9 cellular contexts compared by ENCODE assay signal in the genomic region with DNA sequence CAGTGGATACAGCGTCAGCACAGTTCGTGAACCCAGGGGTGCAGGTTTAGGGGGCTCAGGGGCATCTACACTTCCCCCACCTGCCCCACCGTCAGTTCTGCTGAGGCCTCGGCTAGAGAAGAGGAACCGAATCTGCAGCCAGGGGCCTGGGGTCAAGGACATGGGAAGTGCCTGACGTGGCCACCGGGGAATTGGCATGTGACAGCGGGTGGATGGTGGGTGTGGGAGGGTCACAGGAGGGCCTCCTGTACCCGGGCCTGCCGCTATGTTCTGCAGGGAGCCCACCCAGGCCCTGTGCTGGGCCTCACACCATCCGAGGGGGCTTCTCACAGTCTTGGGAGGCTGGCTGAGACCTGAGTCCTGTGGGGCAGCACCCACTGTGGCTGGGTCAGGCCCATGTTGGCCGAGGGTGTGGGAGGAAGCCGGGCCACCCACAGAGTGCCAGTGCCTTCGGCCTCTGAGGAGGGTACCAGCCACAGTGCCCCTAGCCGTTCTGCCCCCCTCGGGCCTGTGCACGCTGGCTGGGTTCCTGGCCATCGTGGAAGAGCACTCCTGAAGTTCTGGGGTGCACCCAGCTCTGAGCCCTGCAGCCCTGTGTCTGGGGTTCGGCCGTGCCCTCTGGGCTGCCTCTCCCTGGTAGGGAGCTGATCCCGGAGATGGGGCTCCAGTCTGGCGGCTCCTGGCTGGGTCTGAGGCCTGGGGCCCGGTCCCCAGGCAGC. TPM values are rescaled to one million over a fixed set of nuclear protein-coding genes. Genes with fewer than 3 reads are reported as not detected.
DNase-seq lines count a peak whose midpoint lies in the region; ATAC-seq and TF ChIP-seq lines count a peak whose summit lies in the region.
"Had no signal": no experiment of that assay in that cellular context is flagged by ENCODE, and none has a peak within 500 bp of the region (broad histone marks: within the 10 kb centered on the region; RNA-seq: fewer than 3 reads in every experiment).

No MANE protein-coding gene starts in this region.

- H3K9me2 ChIP-seq in hepatocyte (replicated peaks; ENCODE audit: insufficient read depth): no peaks in the 10 kb centered on the region

- no peaks in the 10 kb centered on the region for H3K9me3 Mint-ChIP-seq in stimulated activated naive B cell treated with anti-CD40 and anti-IgM and Interleukin-4, amounts not matched to agents 10 μg/mL and 1 μg/mL and 100 μg/mL, for 72 hours

- peaks cover 85% of the 10 kb centered on the region for H4K20me1 ChIP-seq in hepatocyte (ENCODE audit: insufficient read depth, poor library complexity, severe bottlenecking)

- peaks cover 94% of the 10 kb centered on the region for H3K4me1 ChIP-seq in SJSA1 (replicated peaks)
- peaks cover 82% of the 10 kb centered on the region for H3K4me1 ChIP-seq in hepatocyte (ENCODE audit: insufficient read depth)

- H3K27me3 ChIP-seq in SJSA1 (replicated peaks) (no peaks in the 10 kb centered on the region), hepatocyte (no peaks in the 10 kb centered on the region)
- H3K27me3 ChIP-seq: ovary had no signal

- peak overlapping the region; percentile 78 to 79 for H3K4me3 Mint-ChIP-seq in stimulated activated naive B cell treated with anti-CD40 and anti-IgM and Interleukin-4, amounts not matched to agents 10 μg/mL and 1 μg/mL and 100 μg/mL, for 72 hours

- 84% methylated on average over 23 of the region's 23 CpGs for WGBS in hepatocyte (ENCODE audit: low lambda C conversion rate, missing lambda C conversion rate)

- H3K4me1 Mint-ChIP-seq in stimulated activated naive B cell treated with anti-CD40 and anti-IgM and Interleukin-4, amounts not matched to agents 10 μg/mL and 1 μg/mL and 100 μg/mL, for 72 hours: peaks cover 49 to 90% of the 10 kb centered on the region in 2 donors

- H3K27ac Mint-ChIP-seq in stimulated activated naive B cell treated with anti-CD40 and anti-IgM and Interleukin-4, amounts not matched to agents 10 μg/mL and 1 μg/mL and 100 μg/mL, for 72 hours: peak overlapping the region; percentile 94

- no peak for TF ChIP-seq CTCF in hepatocyte (IDR thresholded peaks at IDR 0.05; ENCODE audit: poor library complexity)

- H3K27ac ChIP-seq in SJSA1: peak overlapping the region; percentile 78
- H3K27ac ChIP-seq in hepatocyte: peak overlapping the region; percentile 85
- H3K27ac ChIP-seq: ovary had no signal

- H3K9me3 ChIP-seq in SJSA1 (replicated peaks) (no peaks in the 10 kb centered on the region), hepatocyte (ENCODE audit: low read depth) (no peaks in the 10 kb centered on the region)
- H3K9me3 ChIP-seq: ovary had no signal

- peaks cover 17 to 34% of the 10 kb centered on the region in 2 donors for H3K36me3 Mint-ChIP-seq in stimulated activated naive B cell treated with anti-CD40 and anti-IgM and Interleukin-4, amounts not matched to agents 10 μg/mL and 1 μg/mL and 100 μg/mL, for 72 hours

- ATAC-seq in GM21447 (IDR thresholded peaks at IDR 0.05; ENCODE audit: unreplicated experiment) (peak; percentile 30), HG02884 (IDR thresholded peaks at IDR 0.05; ENCODE audit: unreplicated experiment) (no peak), HG03469 (IDR thresholded peaks at IDR 0.05; ENCODE audit: unreplicated experiment) (no peak)
- peak; percentile 48 to 54 for ATAC-seq in stimulated activated naive B cell treated with anti-CD40 and anti-IgM and Interleukin-4, amounts not matched to agents 10 μg/mL and 1 μg/mL and 100 μg/mL, for 72 hours (replicated peaks)
- ATAC-seq in activated CD4-positive, CD25-positive, alpha-beta regulatory T cell treated with anti-CD3 and anti-CD28 coated beads, Interleukin-2, amount 50 U/mL, for 24 hours: no peak

- H3K79me2 ChIP-seq in hepatocyte: peaks cover 97% of the 10 kb centered on the region

- H2AFZ ChIP-seq in hepatocyte: no peak overlapping the region

- H3K4me3 ChIP-seq in SJSA1: no peak overlapping the region
- H3K4me3 ChIP-seq in hepatocyte: no peak overlapping the region
- H3K4me3 ChIP-seq: ovary had no signal

- H3K36me3 ChIP-seq in SJSA1 (peaks cover 61% of the 10 kb centered on the region), hepatocyte (replicated peaks; ENCODE audit: insufficient read depth, low read depth) (no peaks in the 10 kb centered on the region)
- H3K36me3 ChIP-seq: ovary had no signal

- peak overlapping the region; percentile 96 for H3K4me2 ChIP-seq in hepatocyte

- H3K27me3 Mint-ChIP-seq in stimulated activated naive B cell treated with anti-CD40 and anti-IgM and Interleukin-4, amounts not matched to agents 10 μg/mL and 1 μg/mL and 100 μg/mL, for 72 hours: no peaks in the 10 kb centered on the region

- peak in 1 of 2 experiments; percentile 51 for DNase-seq in SJSA1 (ENCODE audit: low read depth in 1 of 2, low spot score in 2 of 2)
- DNase-seq in hepatocyte (ENCODE audit: low spot score): no peak
- DNase-seq in stimulated activated naive B cell treated with anti-CD40 and anti-IgM and Interleukin-4, amounts not matched to agents 10 μg/mL and 1 μg/mL and 100 μg/mL, for 72 hours: peak; percentile 70
- DNase-seq in activated effector memory CD4-positive, alpha-beta T cell treated with anti-CD3 and anti-CD28 coated beads, Interleukin-2, amount 50 U/mL, for 16 hours: no peak
- DNase-seq: ovary had no signal

RNA-seq across cellular contexts. Expression of gene TTYH3, which starts 5.9 kb away (rescaled TPM):
- total RNA-seq in SJSA1 (2014; rRNA removed; shearing (Covaris generic)): 24.3 and 25.2 TPM in 2 replicates
- total RNA-seq in hepatocyte: 35.8 and 46.3 TPM in 2 replicates
- 101 and 108 TPM in 2 replicates for polyA plus RNA-seq in hepatocyte

RNA-seq across cellular contexts. Expression of gene AMZ1, which starts 50.3 kb away (rescaled TPM):
- total RNA-seq in SJSA1 (2014; rRNA removed; shearing (Covaris generic)): 1.3 TPM in 1 of 2 replicates, not detected in the other
- not detected in 2 replicates for total RNA-seq in hepatocyte
- 1.4 TPM in 1 of 2 replicates, not detected in the other for polyA plus RNA-seq in hepatocyte

Comparison
In these comparisons a context has a peak if more than half of its experiments do, and no peak if none do; other contexts are left out.
1. ATAC-seq: peak in GM21447 (single experiment) and stimulated activated naive B cell treated with anti-CD40 and anti-IgM and Interleukin-4, amounts not matched to agents 10 μg/mL and 1 μg/mL and 100 μg/mL, for 72 hours (2 of 2); none in HG02884 (single experiment), HG03469 (single experiment) and activated CD4-positive, CD25-positive, alpha-beta regulatory T cell treated with anti-CD3 and anti-CD28 coated beads, Interleukin-2, amount 50 U/mL, for 24 hours (0 of 2).